In the genomic region with DNA sequence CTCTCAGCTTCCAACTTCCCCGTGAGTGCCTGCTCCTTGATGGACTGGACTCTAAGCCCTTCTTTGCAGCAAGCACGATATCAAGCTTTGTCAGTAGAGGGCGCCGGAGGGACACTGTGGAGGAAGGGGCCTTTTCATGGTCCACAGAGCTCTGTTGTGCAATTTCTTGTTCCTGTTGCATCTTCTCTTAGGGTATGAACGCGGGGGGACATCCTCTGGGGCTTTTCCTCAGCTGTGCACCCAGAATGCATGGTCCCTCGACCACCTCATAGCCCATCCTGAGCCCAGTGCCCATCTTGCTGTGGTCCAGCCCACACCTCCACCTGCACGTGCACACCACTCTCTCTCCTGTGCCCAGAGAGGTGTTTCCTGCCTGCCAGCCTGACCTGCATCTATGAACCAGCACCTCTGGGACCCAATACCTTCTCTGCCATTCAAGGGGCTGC, we compare ENCODE assay signal across 8 cellular contexts.
DNase-seq lines count a peak whose midpoint lies in the region; ATAC-seq and TF ChIP-seq lines count a peak whose summit lies in the region.

No MANE protein-coding gene starts in this region.

- H3K27ac ChIP-seq in RWPE2 (ENCODE audit: poor library complexity, severe bottlenecking), result no peak overlapping the region
- H3K27ac ChIP-seq in trophoblast cell (ENCODE audit: low read depth, low read length), result no peak overlapping the region

- no peak overlapping the region for H3K14ac ChIP-seq in trophoblast cell (ENCODE audit: low read length)

- no peak overlapping the region for H3K4me3 ChIP-seq in RWPE2 (ENCODE audit: severe bottlenecking)
- H3K4me3 ChIP-seq in trophoblast cell (ENCODE audit: low read depth, low read length), result no peak overlapping the region

- no CpG with 5 or more reads among the region's 8 CpGs for WGBS in trophoblast cell (ENCODE audit: extremely low coverage, insufficient coverage, insufficient read length)

- no peak overlapping the region for H3K4ac ChIP-seq in trophoblast cell (ENCODE audit: low read depth, low read length)

- H2BK5ac ChIP-seq in trophoblast cell (ENCODE audit: low read depth, low read length, poor library complexity), result no peak overlapping the region

- H3K9me3 ChIP-seq in RWPE2 (ENCODE audit: severe bottlenecking) (no peaks in the 10 kb centered on the region), trophoblast cell (ENCODE audit: insufficient read depth, low read depth, low read length) (no peaks in the 10 kb centered on the region)

- no peak overlapping the region for H4K91ac ChIP-seq in trophoblast cell (ENCODE audit: low read depth, low read length)

- no peak overlapping the region for H3K4me2 ChIP-seq in trophoblast cell (ENCODE audit: low read length)

- ATAC-seq in RWPE2 (ENCODE audit: low read depth) (peak; percentile 68), Right ventricle myocardium inferior (peak; percentile 62), HG03039 (IDR thresholded peaks at IDR 0.05; ENCODE audit: unreplicated experiment) (no peak), GM18867 (IDR thresholded peaks at IDR 0.05; ENCODE audit: unreplicated experiment) (no peak)

- H4K8ac ChIP-seq in trophoblast cell (ENCODE audit: low read depth, low read length), result no peak overlapping the region

- peak; percentile 90 for TF ChIP-seq CTCF in RWPE2 (IDR thresholded peaks at IDR 0.05; ENCODE audit: poor library complexity, severe bottlenecking)

- H3K36me3 ChIP-seq in RWPE2 (ENCODE audit: low read depth), result no peaks in the 10 kb centered on the region
- no peaks in the 10 kb centered on the region for H3K36me3 ChIP-seq in trophoblast cell (ENCODE audit: control insufficient read depth in 1 of 2, insufficient read depth in 2 of 2, low read length in 2 of 2)

- H3K9ac ChIP-seq in trophoblast cell (ENCODE audit: low read length), result no peak overlapping the region

- no peak overlapping the region for H3K23ac ChIP-seq in trophoblast cell (ENCODE audit: low read length)

- H2AFZ ChIP-seq in trophoblast cell (ENCODE audit: insufficient read depth, low read length, poor library complexity), result no peak overlapping the region

- H4K12ac ChIP-seq in trophoblast cell (ENCODE audit: low read depth, low read length), result no peak overlapping the region

- intact Hi-C loops in Right ventricle myocardium inferior (cut with DNase I), result loop anchor here (5.0 kb wide), 4 partner anchors 294 to 914 kb away; partner anchors contain the start of gene PTPRU

- no peak overlapping the region for H2BK120ac ChIP-seq in trophoblast cell (ENCODE audit: insufficient read depth, low read length, poor library complexity)

- DNase-seq in EL (peak; percentile 75), MV-4-11 (lab: John Stamatoyannopoulos, UW) (peak; percentile 87), RWPE2 (ENCODE audit: low spot score) (no peak), Right ventricle myocardium inferior (ENCODE audit: missing footprints) (no peak), trophoblast cell (peak; percentile 57 to 82)
- peak; percentile 43 for DNase-seq in activated naive CD4-positive, alpha-beta T cell treated with anti-CD3 and anti-CD28 coated beads, Interleukin-2, amount 50 U/mL, for 16 hours

- H3K27me3 ChIP-seq in RWPE2 (ENCODE audit: insufficient read depth, poor library complexity, severe bottlenecking), result no peaks in the 10 kb centered on the region
- H3K27me3 ChIP-seq in trophoblast cell (ENCODE audit: insufficient read depth, low read length), result no peaks in the 10 kb centered on the region

- no peaks in the 10 kb centered on the region for H3K79me2 ChIP-seq in trophoblast cell (ENCODE audit: control insufficient read depth, insufficient read depth, low read length, poor library complexity)

- H3K4me1 ChIP-seq in RWPE2 (ENCODE audit: insufficient read depth, poor library complexity, severe bottlenecking) (peaks cover 16% of the 10 kb centered on the region), trophoblast cell (ENCODE audit: control insufficient read depth in 1 of 2, insufficient read depth in 2 of 2, low read length in 2 of 2) (no peaks in the 10 kb centered on the region)

- no peak overlapping the region for H2AK5ac ChIP-seq in trophoblast cell (ENCODE audit: low read length)

- no peak overlapping the region for H3K18ac ChIP-seq in trophoblast cell (ENCODE audit: low read length)

- H2BK12ac ChIP-seq in trophoblast cell (ENCODE audit: low read length), result no peak overlapping the region

- H3K79me1 ChIP-seq in trophoblast cell (ENCODE audit: low read length), result no peaks in the 10 kb centered on the region

Comparison
In these comparisons a context has a peak if more than half of its experiments do, and no peak if none do; other contexts are left out.
1. DNase-seq: peak in EL (single experiment), MV-4-11 (single experiment), activated naive CD4-positive, alpha-beta T cell treated with anti-CD3 and anti-CD28 coated beads, Interleukin-2, amount 50 U/mL, for 16 hours (single experiment) and trophoblast cell (2 of 2); none in RWPE2 (single experiment) and Right ventricle myocardium inferior (single experiment).
2. ATAC-seq: peak in RWPE2 (single experiment) and Right ventricle myocardium inferior (single experiment); none in HG03039 (single experiment) and GM18867 (single experiment).